Comparison of ENCODE assay signal across 16 cellular contexts in genomic region chr13:63427170-63427569, GRCh38.
DNase-seq lines count a peak whose midpoint lies in the region; ATAC-seq and TF ChIP-seq lines count a peak whose summit lies in the region.
"Had no signal": no experiment of that assay in that cellular context is flagged by ENCODE, and none has a peak within 500 bp of the region (broad histone marks: within the 10 kb centered on the region; RNA-seq: fewer than 3 reads in every experiment).

No MANE protein-coding gene starts in this region.

- CTCF ChIA-PET in WTC11 (lab: Charles Lee), result no interaction called here

- POLR2A ChIA-PET in WTC11 (lab: Charles Lee), result no interaction called here

- H3K27me3 Mint-ChIP-seq in WTC11 (ENCODE audit: low read depth), result no peaks in the 10 kb centered on the region; the same call in 1 of the 2 replicates
- H3K27me3 Mint-ChIP-seq: CD4-positive, alpha-beta memory T cell; CD4-positive, CD25-positive, alpha-beta regulatory T cell; CD8-positive, alpha-beta memory T cell had no signal

- H3K27ac Mint-ChIP-seq in WTC11, result peak overlapping the region; percentile 20; the same call in 1 of the 2 replicates
- H3K27ac Mint-ChIP-seq: CD4-positive, alpha-beta memory T cell; CD4-positive, CD25-positive, alpha-beta regulatory T cell; CD8-positive, alpha-beta memory T cell had no signal

- peaks cover 19% of the 10 kb centered on the region for H3K9me3 Mint-ChIP-seq in WTC11

- peaks cover 3% of the 10 kb centered on the region; the same call in 1 of the 2 replicates for H3K36me3 Mint-ChIP-seq in WTC11
- H3K36me3 Mint-ChIP-seq: CD14-positive monocyte; CD4-positive, alpha-beta memory T cell; CD4-positive, CD25-positive, alpha-beta regulatory T cell; CD8-positive, alpha-beta memory T cell had no signal

- no peak overlapping the region for H3K4me3 Mint-ChIP-seq in WTC11
- H3K4me3 Mint-ChIP-seq: CD14-positive monocyte; CD4-positive, alpha-beta memory T cell; CD4-positive, CD25-positive, alpha-beta regulatory T cell; CD8-positive, alpha-beta memory T cell had no signal

- ATAC-seq in WTC11 (no peak), HG03095 (IDR thresholded peaks at IDR 0.05; ENCODE audit: unreplicated experiment) (no peak)
- ATAC-seq: A549, GM12878 had no signal

- DNase-seq in NCI-H82 (lab: John Stamatoyannopoulos, UW) (peak; percentile 36), NCI-H82 treated with DMSO at 0.1 percent for 48 hours (lab: John Stamatoyannopoulos, UW; ENCODE audit: unreplicated experiment) (no peak), WTC11 (ENCODE audit: low spot score) (no peak), AG20443 (ENCODE audit: low spot score) (no peak)
- DNase-seq: BE2C; C1 segment of cervical spinal cord; CD4-positive, alpha-beta memory T cell; CD4-positive, CD25-positive, alpha-beta regulatory T cell; CD8-positive, alpha-beta memory T cell; COR-L47; DMS79 treated with DMSO at 0.1 percent for 48 hours; GDM1 had no signal

- no peak for TF ChIP-seq CTCF in WTC11 (IDR thresholded peaks at IDR 0.05)

- 0 out of 2 replicates have a peak, but pooled peaks cover 3% of the 10 kb centered on the region for H3K4me1 Mint-ChIP-seq in WTC11
- H3K4me1 Mint-ChIP-seq: CD14-positive monocyte; CD4-positive, alpha-beta memory T cell; CD4-positive, CD25-positive, alpha-beta regulatory T cell; CD8-positive, alpha-beta memory T cell had no signal

TF ChIP-seq in WTC11, 78 proteins besides CTCF, POLR2A, EP300 and RAD21:
- TF ChIP-seq IRF1 (CRISPR knock-in tag; IDR thresholded peaks at IDR 0.05) (no peak), MXD4 (CRISPR knock-in tag; IDR thresholded peaks at IDR 0.05; ENCODE audit: borderline replicate concordance) (no peak), NFE2L1 (CRISPR knock-in tag; IDR thresholded peaks at IDR 0.05) (no peak), JAZF1 (CRISPR knock-in tag; IDR thresholded peaks at IDR 0.05) (no peak), CDX4 (CRISPR knock-in tag; IDR thresholded peaks at IDR 0.05; ENCODE audit: borderline replicate concordance) (no peak), EMX1 (CRISPR knock-in tag; IDR thresholded peaks at IDR 0.05) (no peak), E2F5 (CRISPR knock-in tag; IDR thresholded peaks at IDR 0.05) (no peak), TEAD1 (CRISPR knock-in tag; IDR thresholded peaks at IDR 0.05) (no peak), GRHL2 (CRISPR knock-in tag; IDR thresholded peaks at IDR 0.05; ENCODE audit: insufficient replicate concordance, severe bottlenecking) (no peak), FOXP1 (CRISPR knock-in tag; IDR thresholded peaks at IDR 0.05; ENCODE audit: borderline replicate concordance) (no peak), USF1 (CRISPR knock-in tag; IDR thresholded peaks at IDR 0.05) (no peak), CREB1 (CRISPR knock-in tag; IDR thresholded peaks at IDR 0.05) (no peak), ZNF416 (CRISPR knock-in tag; IDR thresholded peaks at IDR 0.05) (no peak), FOXJ3 (CRISPR knock-in tag; IDR thresholded peaks at IDR 0.05; ENCODE audit: borderline replicate concordance) (no peak), ZNF138 (CRISPR knock-in tag; conservative IDR thresholded peaks at IDR 0.05) (no peak), ZNF121 (CRISPR knock-in tag; IDR thresholded peaks at IDR 0.05) (no peak)
- TF ChIP-seq, protein P1, sequence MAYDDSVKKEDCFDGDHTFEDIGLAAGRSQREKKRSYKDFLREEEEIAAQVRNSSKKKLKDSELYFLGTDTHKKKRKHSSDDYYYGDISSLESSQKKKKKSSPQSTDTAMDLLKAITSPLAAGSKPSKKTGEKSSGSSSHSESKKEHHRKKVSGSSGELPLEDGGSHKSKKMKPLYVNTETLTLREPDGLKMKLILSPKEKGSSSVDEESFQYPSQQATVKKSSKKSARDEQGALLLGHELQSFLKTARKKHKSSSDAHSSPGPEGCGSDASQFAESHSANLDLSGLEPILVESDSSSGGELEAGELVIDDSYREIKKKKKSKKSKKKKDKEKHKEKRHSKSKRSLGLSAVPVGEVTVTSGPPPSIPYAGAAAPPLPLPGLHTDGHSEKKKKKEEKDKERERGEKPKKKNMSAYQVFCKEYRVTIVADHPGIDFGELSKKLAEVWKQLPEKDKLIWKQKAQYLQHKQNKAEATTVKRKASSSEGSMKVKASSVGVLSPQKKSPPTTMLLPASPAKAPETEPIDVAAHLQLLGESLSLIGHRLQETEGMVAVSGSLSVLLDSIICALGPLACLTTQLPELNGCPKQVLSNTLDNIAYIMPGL (CRISPR knock-in tag; IDR thresholded peaks at IDR 0.05), result no peak
- TF ChIP-seq, protein P2, sequence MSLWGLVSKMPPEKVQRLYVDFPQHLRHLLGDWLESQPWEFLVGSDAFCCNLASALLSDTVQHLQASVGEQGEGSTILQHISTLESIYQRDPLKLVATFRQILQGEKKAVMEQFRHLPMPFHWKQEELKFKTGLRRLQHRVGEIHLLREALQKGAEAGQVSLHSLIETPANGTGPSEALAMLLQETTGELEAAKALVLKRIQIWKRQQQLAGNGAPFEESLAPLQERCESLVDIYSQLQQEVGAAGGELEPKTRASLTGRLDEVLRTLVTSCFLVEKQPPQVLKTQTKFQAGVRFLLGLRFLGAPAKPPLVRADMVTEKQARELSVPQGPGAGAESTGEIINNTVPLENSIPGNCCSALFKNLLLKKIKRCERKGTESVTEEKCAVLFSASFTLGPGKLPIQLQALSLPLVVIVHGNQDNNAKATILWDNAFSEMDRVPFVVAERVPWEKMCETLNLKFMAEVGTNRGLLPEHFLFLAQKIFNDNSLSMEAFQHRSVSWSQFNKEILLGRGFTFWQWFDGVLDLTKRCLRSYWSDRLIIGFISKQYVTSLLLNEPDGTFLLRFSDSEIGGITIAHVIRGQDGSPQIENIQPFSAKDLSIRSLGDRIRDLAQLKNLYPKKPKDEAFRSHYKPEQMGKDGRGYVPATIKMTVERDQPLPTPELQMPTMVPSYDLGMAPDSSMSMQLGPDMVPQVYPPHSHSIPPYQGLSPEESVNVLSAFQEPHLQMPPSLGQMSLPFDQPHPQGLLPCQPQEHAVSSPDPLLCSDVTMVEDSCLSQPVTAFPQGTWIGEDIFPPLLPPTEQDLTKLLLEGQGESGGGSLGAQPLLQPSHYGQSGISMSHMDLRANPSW (CRISPR knock-in tag; conservative IDR thresholded peaks at IDR 0.05; ENCODE audit: low read depth), result no peak
- TF ChIP-seq, protein P3, sequence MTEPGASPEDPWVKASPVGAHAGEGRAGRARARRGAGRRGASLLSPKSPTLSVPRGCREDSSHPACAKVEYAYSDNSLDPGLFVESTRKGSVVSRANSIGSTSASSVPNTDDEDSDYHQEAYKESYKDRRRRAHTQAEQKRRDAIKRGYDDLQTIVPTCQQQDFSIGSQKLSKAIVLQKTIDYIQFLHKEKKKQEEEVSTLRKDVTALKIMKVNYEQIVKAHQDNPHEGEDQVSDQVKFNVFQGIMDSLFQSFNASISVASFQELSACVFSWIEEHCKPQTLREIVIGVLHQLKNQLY (CRISPR knock-in tag; IDR thresholded peaks at IDR 0.05), result no peak
